29 cellular contexts compared by ENCODE assay signal in genomic region chr5:72208324-72208723, GRCh38.
"Had no signal": no experiment of that assay in that cellular context is flagged by ENCODE, and none has a peak within 500 bp of the region (broad histone marks: within the 10 kb centered on the region; RNA-seq: fewer than 3 reads in every experiment).

No MANE protein-coding gene starts in this region.

- H3K9me3 ChIP-seq: heart left ventricle, right atrium auricular region, transverse colon had no signal

- H3K36me3 ChIP-seq: transverse colon had no signal

- FAIRE-seq: kidney, TTC549 had no signal

- H3K27me3 Mint-ChIP-seq: activated naive CD4-positive, alpha-beta T cell treated with anti-CD3 and anti-CD28 coated beads, Interleukin-2, amount 10 ng/mL, durations not matched to agents 7 days and 5 days; effector memory CD8-positive, alpha-beta T cell; naive thymus-derived CD8-positive, alpha-beta T cell; stimulated activated naive B cell treated with anti-CD40 and anti-IgM and Interleukin-4, amounts not matched to agents 10 μg/mL and 1 μg/mL and 100 μg/mL, for 72 hours had no signal

- ATAC-seq: effector memory CD8-positive, alpha-beta T cell; esophagus mucosa; heart left ventricle; left colon; naive thymus-derived CD8-positive, alpha-beta T cell; stimulated activated naive B cell treated with anti-CD40 and anti-IgM and Interleukin-4, amounts not matched to agents 10 μg/mL and 1 μg/mL and 100 μg/mL, for 72 hours had no signal

- H3K4me3 ChIP-seq: cardiac muscle cell, heart left ventricle, right atrium auricular region, transverse colon had no signal

- DNase-seq: activated CD4-positive, alpha-beta T cell treated with anti-CD3 and anti-CD28 coated beads for 4 hours; activated CD4-positive, alpha-beta T cell treated with anti-CD3 and anti-CD28 coated beads, Interleukin-2, amount 50 U/mL, for 4 hours; activated effector memory CD4-positive, alpha-beta T cell treated with anti-CD3 and anti-CD28 coated beads, Interleukin-2, amount 50 U/mL, for 16 hours; activated naive CD4-positive, alpha-beta T cell treated with anti-CD3 and anti-CD28 coated beads, Interleukin-2, amount 10 ng/mL, durations not matched to agents 7 days and 5 days; activated T-cell treated with anti-CD3 and anti-CD28 coated beads for 4 hours; amygdala; cortex of kidney; effector memory CD8-positive, alpha-beta T cell; foreskin fibroblast; heart left ventricle; hypothalamus; immature natural killer cell; kidney; left colon; mammary epithelial cell; naive thymus-derived CD8-positive, alpha-beta T cell; stimulated activated CD4-positive, alpha-beta T cell treated with anti-CD3 and anti-CD28 coated beads, Interleukin-15, amount 100 ng/mL, for 24 hours; stimulated activated CD4-positive, alpha-beta T cell treated with anti-CD3 and anti-CD28 coated beads, Interleukin-2, amount 100 ng/mL, for 24 hours; stimulated activated naive B cell treated with anti-CD40 and anti-IgM and Interleukin-4, amounts not matched to agents 10 μg/mL and 1 μg/mL and 100 μg/mL, for 72 hours; T-helper 9 cell; transverse colon had no signal

- H3K27me3 ChIP-seq: cardiac muscle cell, heart left ventricle, right atrium auricular region, transverse colon had no signal

- H3K27ac ChIP-seq: cardiac muscle cell, right atrium auricular region, transverse colon, VCaP had no signal

- H3K4me1 Mint-ChIP-seq: activated naive CD4-positive, alpha-beta T cell treated with anti-CD3 and anti-CD28 coated beads, Interleukin-2, amount 10 ng/mL, durations not matched to agents 7 days and 5 days; immature natural killer cell; stimulated activated naive B cell treated with anti-CD40 and anti-IgM and Interleukin-4, amounts not matched to agents 10 μg/mL and 1 μg/mL and 100 μg/mL, for 72 hours had no signal

- H3K9me3 Mint-ChIP-seq: activated naive CD4-positive, alpha-beta T cell treated with anti-CD3 and anti-CD28 coated beads, Interleukin-2, amount 10 ng/mL, durations not matched to agents 7 days and 5 days; activated T-helper 1 cell treated with anti-CD3 and anti-CD28 coated beads, Interleukin-12 subunit alpha, Interleukin-12 subunit beta, Interleukin-2, Interleukin-4 antibody, amounts not matched to agents 30 ng/mL and 10 ng/mL and 1 ng/mL, durations not matched to agents 14 hours and 24 hours and 36 hours; effector memory CD8-positive, alpha-beta T cell; immature natural killer cell; mesothelial cell of epicardium; naive thymus-derived CD8-positive, alpha-beta T cell; stimulated activated naive B cell treated with anti-CD40 and anti-IgM and Interleukin-4, amounts not matched to agents 10 μg/mL and 1 μg/mL and 100 μg/mL, for 72 hours; T-helper 1 cell treated with Interleukin-12 subunit alpha and Interleukin-12 subunit beta and Interleukin-4 antibody, amounts not matched to agents 30 μg/mL and 1 μg/mL, for 36 hours had no signal

- H3K4me3 Mint-ChIP-seq: activated naive CD4-positive, alpha-beta T cell treated with anti-CD3 and anti-CD28 coated beads, Interleukin-2, amount 10 ng/mL, durations not matched to agents 7 days and 5 days; activated T-helper 1 cell treated with anti-CD3 and anti-CD28 coated beads, Interleukin-12 subunit alpha, Interleukin-12 subunit beta, Interleukin-2, Interleukin-4 antibody, amounts not matched to agents 30 ng/mL and 10 ng/mL and 1 ng/mL, durations not matched to agents 14 hours and 24 hours and 36 hours; effector memory CD8-positive, alpha-beta T cell; immature natural killer cell; mesothelial cell of epicardium; naive thymus-derived CD8-positive, alpha-beta T cell; stimulated activated naive B cell treated with anti-CD40 and anti-IgM and Interleukin-4, amounts not matched to agents 10 μg/mL and 1 μg/mL and 100 μg/mL, for 72 hours; T-helper 1 cell treated with Interleukin-12 subunit alpha and Interleukin-12 subunit beta and Interleukin-4 antibody, amounts not matched to agents 30 μg/mL and 1 μg/mL, for 36 hours had no signal

- H3K27ac Mint-ChIP-seq: activated naive CD4-positive, alpha-beta T cell treated with anti-CD3 and anti-CD28 coated beads, Interleukin-2, amount 10 ng/mL, durations not matched to agents 7 days and 5 days; activated T-helper 1 cell treated with anti-CD3 and anti-CD28 coated beads, Interleukin-12 subunit alpha, Interleukin-12 subunit beta, Interleukin-2, Interleukin-4 antibody, amounts not matched to agents 30 ng/mL and 10 ng/mL and 1 ng/mL, durations not matched to agents 14 hours and 24 hours and 36 hours; effector memory CD8-positive, alpha-beta T cell; mesothelial cell of epicardium; stimulated activated naive B cell treated with anti-CD40 and anti-IgM and Interleukin-4, amounts not matched to agents 10 μg/mL and 1 μg/mL and 100 μg/mL, for 72 hours; T-helper 1 cell treated with Interleukin-12 subunit alpha and Interleukin-12 subunit beta and Interleukin-4 antibody, amounts not matched to agents 30 μg/mL and 1 μg/mL, for 36 hours had no signal

- H3K36me3 Mint-ChIP-seq: activated naive CD4-positive, alpha-beta T cell treated with anti-CD3 and anti-CD28 coated beads, Interleukin-2, amount 10 ng/mL, durations not matched to agents 7 days and 5 days; naive thymus-derived CD8-positive, alpha-beta T cell had no signal
